ENCODE assay signal across 33 cellular contexts in genomic region chr12:61739925-61740324, GRCh38.
"Had no signal": no experiment of that assay in that cellular context is flagged by ENCODE, and none has a peak within 500 bp of the region (broad histone marks: within the 10 kb centered on the region; RNA-seq: fewer than 3 reads in every experiment).

No MANE protein-coding gene starts in this region.

- H3K36me3 ChIP-seq: ascending aorta, cardiac muscle cell had no signal

- ATAC-seq: activated CD4-positive, alpha-beta T cell treated with anti-CD3 and anti-CD28 coated beads for 36 hours; activated CD4-positive, CD25-positive, alpha-beta regulatory T cell treated with anti-CD3 and anti-CD28 coated beads, Interleukin-2, amount 50 U/mL, for 24 hours; activated CD8-positive, alpha-beta memory T cell treated with anti-CD3 and anti-CD28 coated beads, Interleukin-2, amount 10 ng/mL, durations not matched to agents 7 days and 5 days; activated CD8-positive, alpha-beta T cell treated with anti-CD3 and anti-CD28 coated beads, Interleukin-2, amount 10 ng/mL, durations not matched to agents 7 days and 5 days; activated naive CD8-positive, alpha-beta T cell treated with anti-CD3 and anti-CD28 coated beads, Interleukin-2, amount 50 U/mL, for 24 hours; WTC11 had no signal

- H3K4me1 ChIP-seq: ascending aorta had no signal

- H3K27me3 ChIP-seq: ascending aorta, cardiac muscle cell had no signal

- H3K27ac ChIP-seq: ascending aorta, cardiac muscle cell, VCaP had no signal

- H3K4me3 ChIP-seq: ascending aorta, cardiac muscle cell had no signal

- H3K9me3 ChIP-seq: ascending aorta had no signal

- DNase-seq: activated CD4-positive, alpha-beta memory T cell treated with anti-CD3 and anti-CD28 coated beads, Interleukin-2, amount 10 ng/mL, durations not matched to agents 7 days and 5 days; activated CD4-positive, alpha-beta T cell treated with anti-CD3 and anti-CD28 coated beads for 1 hour; activated CD4-positive, alpha-beta T cell treated with anti-CD3 and anti-CD28 coated beads for 36 hours; activated CD4-positive, alpha-beta T cell treated with anti-CD3 and anti-CD28 coated beads for 48 hours; activated CD4-positive, alpha-beta T cell treated with anti-CD3 and anti-CD28 coated beads, Interleukin-2, amount 10 ng/mL, durations not matched to agents 7 days and 5 days; activated CD4-positive, alpha-beta T cell treated with anti-CD3 and anti-CD28 coated beads, Interleukin-2, amount 50 U/mL, for 48 hours; activated CD4-positive, CD25-positive, alpha-beta regulatory T cell; activated CD8-positive, alpha-beta memory T cell treated with anti-CD3 and anti-CD28 coated beads for 24 hours; activated CD8-positive, alpha-beta memory T cell treated with anti-CD3 and anti-CD28 coated beads, Interleukin-2, amount 10 ng/mL, durations not matched to agents 7 days and 5 days; activated CD8-positive, alpha-beta memory T cell treated with anti-CD3 and anti-CD28 coated beads, Interleukin-2, amount 50 U/mL, for 48 hours; activated CD8-positive, alpha-beta T cell treated with anti-CD3 and anti-CD28 coated beads, Interleukin-2, amount 10 ng/mL, durations not matched to agents 7 days and 5 days; activated effector memory CD4-positive, alpha-beta T cell treated with Interleukin-2 at 50 U/mL for 16 hours; activated gamma-delta T cell; activated naive CD4-positive, alpha-beta T cell treated with anti-CD3 and anti-CD28 coated beads, Interleukin-2, amount 10 ng/mL, durations not matched to agents 7 days and 5 days; activated naive CD4-positive, alpha-beta T cell treated with Interleukin-2 at 50 U/mL for 16 hours; activated naive CD8-positive, alpha-beta T cell treated with anti-CD3 and anti-CD28 coated beads, Interleukin-2, amount 10 ng/mL, durations not matched to agents 7 days and 5 days; activated naive CD8-positive, alpha-beta T cell treated with anti-CD3 and anti-CD28 coated beads, Interleukin-2, amount 50 U/mL, for 24 hours; activated T-cell treated with anti-CD3 and anti-CD28 coated beads, Interleukin-2, amount 50 U/mL, for 24 hours; activated T-cell treated with anti-CD3 and anti-CD28 coated beads, Interleukin-2, amount 50 U/mL, for 48 hours; amygdala; anterior cingulate cortex; caudate nucleus; cerebellar nuclear complex; T-helper 2 cell; T-helper 9 cell had no signal

- FAIRE-seq: bronchial epithelial cell, colon, TTC549 had no signal
